ENCODE assay signal across 7 cellular contexts in genomic region chr10:28984431-28984830, GRCh38.
DNase-seq lines count a peak whose midpoint lies in the region; ATAC-seq and TF ChIP-seq lines count a peak whose summit lies in the region.

No MANE protein-coding gene starts in this region.

- no peak for TF ChIP-seq POLR2A in ovary (IDR thresholded peaks at IDR 0.05)

- POLR2A ChIA-PET in PC-9 (lab: Charles Lee; ENCODE audit: unreplicated experiment) (no interaction called here), OCI-LY7 (lab: Charles Lee) (no interaction called here)

- CTCF ChIA-PET in PC-9 (lab: Charles Lee): no interaction called here
- CTCF ChIA-PET in OCI-LY7 (lab: Charles Lee; ENCODE audit: unreplicated experiment): no interaction called here

- H3K4me3 ChIP-seq in PC-9 (no peak overlapping the region), fibroblast of lung (replicated peaks in 1 of 4; ENCODE audit: control extremely low read depth in 1 of 4, insufficient read depth in 1 of 4, low read depth in 3 of 4, low read length in 4 of 4) (no peak overlapping the region), ovary (no peak overlapping the region), OCI-LY7 (ENCODE audit: low read depth, low read length, poor library complexity, severe bottlenecking) (no peak overlapping the region)

- no peak for TF ChIP-seq CTCF in PC-9 (conservative IDR thresholded peaks at IDR 0.05)
- TF ChIP-seq CTCF in fibroblast of lung (conservative IDR thresholded peaks at IDR 0.05 in 1 of 2, IDR thresholded peaks at IDR 0.05 in 1 of 2; ENCODE audit: low read depth in 1 of 2, low read length in 2 of 2): no peak
- no peak for TF ChIP-seq CTCF in ovary (IDR thresholded peaks at IDR 0.05)
- no peak for TF ChIP-seq CTCF in OCI-LY7 (conservative IDR thresholded peaks at IDR 0.05; ENCODE audit: low read length)

- H3K9me3 ChIP-seq in PC-9 (ENCODE audit: insufficient read depth, low read depth) (no peaks in the 10 kb centered on the region), fibroblast of lung (ENCODE audit: control insufficient read depth, insufficient read depth, low read depth, low read length) (no peaks in the 10 kb centered on the region), ovary (no peaks in the 10 kb centered on the region), OCI-LY7 (ENCODE audit: low read length) (no peaks in the 10 kb centered on the region)

- H3K4me1 ChIP-seq in PC-9 (replicated peaks; ENCODE audit: insufficient read depth) (peaks cover 14% of the 10 kb centered on the region), fibroblast of lung (ENCODE audit: control insufficient read depth, extremely low read depth, insufficient read depth, low read length) (peaks cover 7% of the 10 kb centered on the region), ovary (ENCODE audit: insufficient read depth) (peaks cover 2% of the 10 kb centered on the region), OCI-LY7 (ENCODE audit: insufficient read depth, low read length, poor library complexity, severe bottlenecking) (no peaks in the 10 kb centered on the region)

- peak overlapping the region; percentile 44; the same call in 1 of the 2 replicates for H3K4me2 ChIP-seq in PC-9
- peak overlapping the region; percentile 46 for H3K4me2 ChIP-seq in fibroblast of lung (ENCODE audit: extremely low read depth, insufficient read depth, low read length)
- no peak overlapping the region for H3K4me2 ChIP-seq in OCI-LY7 (ENCODE audit: low read length)

- intact Hi-C loops in PC-9 (cut with micrococcal nuclease; ENCODE audit: unreplicated experiment): loop anchor here (10.0 kb wide), 1 partner anchor 120 kb away; no protein-coding TSS in a partner anchor
- intact Hi-C loops in ovary (cut with DNase I): no loop called here
- intact Hi-C loops in OCI-LY7 (cut with micrococcal nuclease; ENCODE audit: unreplicated experiment): no loop called here

- H3K36me3 ChIP-seq in PC-9 (ENCODE audit: low read depth) (no peaks in the 10 kb centered on the region), fibroblast of lung (ENCODE audit: control insufficient read depth, insufficient read depth, low read length) (no peaks in the 10 kb centered on the region), ovary (no peaks in the 10 kb centered on the region), OCI-LY7 (ENCODE audit: insufficient read depth, low read length) (no peaks in the 10 kb centered on the region)

- no peak for TF ChIP-seq EP300 in ovary (IDR thresholded peaks at IDR 0.05)

- H3F3A ChIP-seq in PC-9 (ENCODE audit: insufficient read depth, low read depth): no peaks in the 10 kb centered on the region

- ATAC-seq in GM18498 (IDR thresholded peaks at IDR 0.05; ENCODE audit: unreplicated experiment): peak; percentile 84
- peak; percentile 69 for ATAC-seq in HG02870 (IDR thresholded peaks at IDR 0.05; ENCODE audit: unreplicated experiment)

- H2AFZ ChIP-seq in PC-9 (no peak overlapping the region), fibroblast of lung (ENCODE audit: low read length) (no peak overlapping the region), OCI-LY7 (ENCODE audit: low read length) (no peak overlapping the region)

- peak; percentile 75 to 77 for DNase-seq in PC-9
- DNase-seq in fibroblast of lung (ENCODE audit: low read depth in 2 of 2): peak; percentile 85 to 89
- peak; percentile 78 to 89 (median 84) for DNase-seq in ovary
- no peak for DNase-seq in OCI-LY7 (ENCODE audit: low spot score)
- DNase-seq in NCI-H524 treated with DMSO at 0.1 percent for 48 hours (lab: John Stamatoyannopoulos, UW): no peak

- H3K27ac ChIP-seq in PC-9 (no peak overlapping the region), fibroblast of lung (ENCODE audit: insufficient read depth, low read length) (no peak overlapping the region), ovary (no peak overlapping the region), OCI-LY7 (ENCODE audit: low read depth, low read length, poor library complexity, severe bottlenecking) (no peak overlapping the region)

- no peak overlapping the region for H3K9ac ChIP-seq in fibroblast of lung (ENCODE audit: insufficient read depth, low read length)

- WGBS in ovary, 3 donors: 26 to 38% (median 29%) methylated on average over 6 of the region's 6 CpGs

- H4K20me1 ChIP-seq in PC-9 (ENCODE audit: insufficient read depth) (no peaks in the 10 kb centered on the region), fibroblast of lung (ENCODE audit: control insufficient read depth, extremely low read depth, insufficient read depth, low read length) (no peaks in the 10 kb centered on the region), OCI-LY7 (ENCODE audit: insufficient read depth, low read length) (no peaks in the 10 kb centered on the region)

- BruUV-seq in PC-9 (replicated peaks; lab: Mats Ljungman, UMichigan): no TSS peak
- BruUV-seq in OCI-LY7 (replicated peaks; lab: Mats Ljungman, UMichigan): no TSS peak

- H3K27me3 ChIP-seq in PC-9 (ENCODE audit: insufficient read depth, low read depth) (no peaks in the 10 kb centered on the region), fibroblast of lung (ENCODE audit: control insufficient read depth, insufficient read depth, low read length) (peaks cover 3% of the 10 kb centered on the region), ovary (no peaks in the 10 kb centered on the region)

- H3K79me2 ChIP-seq in PC-9 (ENCODE audit: low read depth): no peaks in the 10 kb centered on the region
- H3K79me2 ChIP-seq in fibroblast of lung (ENCODE audit: control insufficient read depth, insufficient read depth, low read length): no peaks in the 10 kb centered on the region
- H3K79me2 ChIP-seq in OCI-LY7 (ENCODE audit: insufficient read depth, low read depth, low read length): no peaks in the 10 kb centered on the region

- H3K9me2 ChIP-seq in PC-9 (ENCODE audit: insufficient read depth): no peaks in the 10 kb centered on the region
- H3K9me2 ChIP-seq in OCI-LY7 (ENCODE audit: insufficient read depth, low read length): no peaks in the 10 kb centered on the region

Comparison
In these comparisons a context has a peak if more than half of its experiments do, and no peak if none do; other contexts are left out.
1. DNase-seq: peak in PC-9 (2 of 2), fibroblast of lung (2 of 2) and ovary (5 of 5); none in OCI-LY7 (single experiment) and NCI-H524 treated with DMSO at 0.1 percent for 48 hours (single experiment).